ENCODE assay signal across 8 cellular contexts in genomic region chr16:27779719-27780161, GRCh38.
A peak's percentile ranks its signal among the peaks of the same experiment; 100 is the strongest.
DNase-seq lines count a peak whose midpoint lies in the region; ATAC-seq and TF ChIP-seq lines count a peak whose summit lies in the region.

No MANE protein-coding gene starts in this region.

- intact Hi-C loops in ovary (cut with DNase I) (loop anchor here in 1 of 4 donors (10.0 kb wide), 1 partner anchor 65 kb away; no protein-coding TSS in a partner anchor), sigmoid colon (cut with DNase I) (no loop called here)

- H3K27ac ChIP-seq in ovary (no peak overlapping the region), sigmoid colon (no peak overlapping the region)

- TF ChIP-seq CTCF in fibroblast of mammary gland (conservative IDR thresholded peaks at IDR 0.05; ENCODE audit: control insufficient read depth, insufficient read depth, low read depth, low read length) (peak; percentile 67), ovary (IDR thresholded peaks at IDR 0.05) (no peak), sigmoid colon (IDR thresholded peaks at IDR 0.05) (peak in 1 of 4 experiments; percentile 27)

- H3K27me3 ChIP-seq in NT2/D1 (ENCODE audit: insufficient read depth, insufficient read length) = no peaks in the 10 kb centered on the region
- H3K27me3 ChIP-seq in ovary = no peaks in the 10 kb centered on the region
- peaks cover 0 to 11% (median 0%) of the 10 kb centered on the region in 3 donors for H3K27me3 ChIP-seq in sigmoid colon

- ATAC-seq in GM18909 (IDR thresholded peaks at IDR 0.05; ENCODE audit: poor library complexity, unreplicated experiment) = no peak

- H3K4me1 ChIP-seq in NT2/D1 (ENCODE audit: insufficient read depth, insufficient read length) (peaks cover 12% of the 10 kb centered on the region), ovary (ENCODE audit: insufficient read depth) (peaks cover 1% of the 10 kb centered on the region), sigmoid colon (no peaks in the 10 kb centered on the region)

- H3K9ac ChIP-seq in NT2/D1 (ENCODE audit: insufficient read length, low read depth) = peak overlapping the region; percentile 23

- H3K9me3 ChIP-seq in NT2/D1 (ENCODE audit: insufficient read depth, low read length) = no peaks in the 10 kb centered on the region
- H3K9me3 ChIP-seq in ovary = no peaks in the 10 kb centered on the region
- H3K9me3 ChIP-seq in sigmoid colon = no peaks in the 10 kb centered on the region

- no peak for TF ChIP-seq POLR2A in ovary (IDR thresholded peaks at IDR 0.05)
- TF ChIP-seq POLR2A in sigmoid colon (IDR thresholded peaks at IDR 0.05) = no peak

- 2 to 21% (median 10%) methylated on average over 21 of the region's 21 CpGs for WGBS in ovary, 3 donors
- WGBS in sigmoid colon, 2 donors = 84 to 87% methylated on average over 21 of the region's 21 CpGs

- H3K36me3 ChIP-seq in NT2/D1 (ENCODE audit: insufficient read depth, insufficient read length, low read length) = no peaks in the 10 kb centered on the region
- no peaks in the 10 kb centered on the region for H3K36me3 ChIP-seq in ovary
- H3K36me3 ChIP-seq in sigmoid colon = peaks cover 0 to 21% (median 5%) of the 10 kb centered on the region in 4 donors

- TF ChIP-seq EP300 in ovary (IDR thresholded peaks at IDR 0.05) (no peak), sigmoid colon (IDR thresholded peaks at IDR 0.05) (no peak)

- no peak overlapping the region for H3K4me3 ChIP-seq in NT2/D1 (ENCODE audit: insufficient read length, low read depth)
- H3K4me3 ChIP-seq in fibroblast of mammary gland (ENCODE audit: control insufficient read depth, low read depth, low read length) = no peak overlapping the region
- no peak overlapping the region for H3K4me3 ChIP-seq in ovary
- H3K4me3 ChIP-seq in sigmoid colon = no peak overlapping the region

- DNase-seq in EL = peak; percentile 20
- peak; percentile 49 for DNase-seq in NT2/D1 (ENCODE audit: low read depth, low spot score)
- DNase-seq in fibroblast of mammary gland (ENCODE audit: low read depth) = peak; percentile 61
- DNase-seq in ovary = peak; percentile 48 to 77 (median 60)
- DNase-seq in sigmoid colon = no peak
- no peak for DNase-seq in activated gamma-delta T cell (lab: John Stamatoyannopoulos, UW)
- DNase-seq in activated CD4-positive, alpha-beta T cell treated with anti-CD3 and anti-CD28 coated beads, Interleukin-2, amount 50 U/mL, for 4 hours = no peak

Comparison
In these comparisons a context has a peak if more than half of its experiments do, and no peak if none do; other contexts are left out.
1. DNase-seq: peak in EL (single experiment), NT2/D1 (single experiment), fibroblast of mammary gland (single experiment) and ovary (5 of 5); none in sigmoid colon (single experiment), activated gamma-delta T cell (single experiment) and activated CD4-positive, alpha-beta T cell treated with anti-CD3 and anti-CD28 coated beads, Interleukin-2, amount 50 U/mL, for 4 hours (0 of 2).